ENCODE assay signal across 8 cellular contexts in genomic region chr20:46970937-46971630, GRCh38.
A peak's percentile ranks its signal among the peaks of the same experiment; 100 is the strongest.
DNase-seq lines count a peak whose midpoint lies in the region; ATAC-seq and TF ChIP-seq lines count a peak whose summit lies in the region.

No MANE protein-coding gene starts in this region.

- H3K27me3 Mint-ChIP-seq in activated T-cell treated with anti-CD3 and anti-CD28 coated beads, Interleukin-2, amount 50 U/mL, for 4 hours (ENCODE audit: low read depth): peaks cover 9% of the 10 kb centered on the region
- peaks cover 2% of the 10 kb centered on the region for H3K27me3 Mint-ChIP-seq in endothelial cell (ENCODE audit: unreplicated experiment)

- H3K9me3 Mint-ChIP-seq in activated T-cell treated with anti-CD3 and anti-CD28 coated beads, Interleukin-2, amount 50 U/mL, for 4 hours: no peaks in the 10 kb centered on the region
- H3K9me3 Mint-ChIP-seq in endothelial cell (ENCODE audit: unreplicated experiment): no peaks in the 10 kb centered on the region

- H3K4me1 Mint-ChIP-seq in activated T-cell treated with anti-CD3 and anti-CD28 coated beads, Interleukin-2, amount 50 U/mL, for 4 hours (ENCODE audit: low read depth): no peaks in the 10 kb centered on the region
- H3K4me1 Mint-ChIP-seq in endothelial cell (ENCODE audit: unreplicated experiment): no peaks in the 10 kb centered on the region

- peak; percentile 70 to 77 for ATAC-seq in activated T-cell treated with anti-CD3 and anti-CD28 coated beads, Interleukin-2, amount 50 U/mL, for 4 hours
- ATAC-seq in GM21737 (IDR thresholded peaks at IDR 0.05; ENCODE audit: unreplicated experiment) (no peak), GM19452 (IDR thresholded peaks at IDR 0.05; ENCODE audit: unreplicated experiment) (no peak)

- no peak overlapping the region for H3K4me3 Mint-ChIP-seq in activated T-cell treated with anti-CD3 and anti-CD28 coated beads, Interleukin-2, amount 50 U/mL, for 4 hours
- no peak overlapping the region for H3K4me3 Mint-ChIP-seq in endothelial cell (ENCODE audit: unreplicated experiment)

- no peaks in the 10 kb centered on the region for H3K36me3 Mint-ChIP-seq in activated T-cell treated with anti-CD3 and anti-CD28 coated beads, Interleukin-2, amount 50 U/mL, for 4 hours (ENCODE audit: insufficient read depth)
- H3K36me3 Mint-ChIP-seq in endothelial cell (ENCODE audit: low read depth, unreplicated experiment): no peaks in the 10 kb centered on the region

- no peak for TF ChIP-seq CTCF in endothelial cell (IDR thresholded peaks at IDR 0.05; ENCODE audit: unreplicated experiment)

- H3K27ac Mint-ChIP-seq in endothelial cell (ENCODE audit: unreplicated experiment): no peak overlapping the region

- DNase-seq in activated T-cell treated with anti-CD3 and anti-CD28 coated beads, Interleukin-2, amount 50 U/mL, for 4 hours: no peak
- DNase-seq in activated T-cell treated with anti-CD3 and anti-CD28 coated beads for 4 hours (no peak), NCI-H510A (lab: John Stamatoyannopoulos, UW) (peak; percentile 56), endothelial cell (ENCODE audit: low spot score) (peak; percentile 39), renal cortical epithelial cell (ENCODE audit: low read depth) (peak; percentile 12), HK-2 (ENCODE audit: unreplicated experiment) (no peak)

Comparison
In these comparisons a context has a peak if more than half of its experiments do, and no peak if none do; other contexts are left out.
1. ATAC-seq: peak in activated T-cell treated with anti-CD3 and anti-CD28 coated beads, Interleukin-2, amount 50 U/mL, for 4 hours (2 of 2); none in GM21737 (single experiment) and GM19452 (single experiment).
2. DNase-seq: peak in NCI-H510A (single experiment), endothelial cell (single experiment) and renal cortical epithelial cell (single experiment); none in activated T-cell treated with anti-CD3 and anti-CD28 coated beads, Interleukin-2, amount 50 U/mL, for 4 hours (single experiment), activated T-cell treated with anti-CD3 and anti-CD28 coated beads for 4 hours (single experiment) and HK-2 (single experiment).